27 cellular contexts compared by ENCODE assay signal in the genomic region with DNA sequence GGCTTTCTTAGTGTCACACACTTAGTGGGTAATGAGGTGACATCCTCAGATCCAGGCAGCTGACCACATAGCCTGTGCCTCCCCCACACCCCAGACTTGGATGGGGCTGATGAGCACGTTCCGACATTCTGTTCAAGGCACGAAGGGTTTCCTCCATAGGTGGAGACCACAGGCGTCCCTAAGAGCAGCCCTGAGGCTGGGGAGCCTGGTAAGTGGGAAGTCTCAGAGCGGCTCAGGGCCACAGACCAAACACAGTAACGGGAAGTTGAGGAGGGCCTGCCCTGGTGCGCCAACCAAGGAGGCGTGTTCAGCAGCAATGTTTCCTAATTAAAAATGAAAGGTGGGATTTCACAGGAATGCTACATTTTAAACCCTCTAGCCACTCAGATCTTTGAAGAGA.
DNase-seq lines count a peak whose midpoint lies in the region; ATAC-seq and TF ChIP-seq lines count a peak whose summit lies in the region.
"Had no signal": no experiment of that assay in that cellular context is flagged by ENCODE, and none has a peak within 500 bp of the region (broad histone marks: within the 10 kb centered on the region; RNA-seq: fewer than 3 reads in every experiment).

No MANE protein-coding gene starts in this region.

- no peaks in the 10 kb centered on the region for H3K36me3 ChIP-seq in RWPE2 (ENCODE audit: low read depth)
- no peaks in the 10 kb centered on the region for H3K36me3 ChIP-seq in upper lobe of right lung
- H3K36me3 ChIP-seq: prostate gland, SJSA1 had no signal

- H3K27me3 Mint-ChIP-seq in mesothelial cell of epicardium (ENCODE audit: low read depth): no peaks in the 10 kb centered on the region

- H3K27ac ChIP-seq in right cardiac atrium (ENCODE audit: low read length) (no peak overlapping the region), RWPE2 (ENCODE audit: poor library complexity, severe bottlenecking) (no peak overlapping the region), upper lobe of right lung (peak overlapping the region; percentile 19)
- H3K27ac ChIP-seq: prostate gland, SJSA1 had no signal

- WGBS in right cardiac atrium: 83% methylated on average over 8 of the region's 8 CpGs

- H3K9me3 ChIP-seq in right cardiac atrium (ENCODE audit: control insufficient read depth, low read length): no peaks in the 10 kb centered on the region
- no peaks in the 10 kb centered on the region for H3K9me3 ChIP-seq in RWPE2 (ENCODE audit: severe bottlenecking)
- H3K9me3 ChIP-seq in upper lobe of right lung: no peaks in the 10 kb centered on the region
- H3K9me3 ChIP-seq: mucosa of descending colon, prostate gland had no signal

- H3K4me3 Mint-ChIP-seq in mesothelial cell of epicardium: no peak overlapping the region
- H3K4me3 Mint-ChIP-seq: activated T-cell treated with anti-CD3 and anti-CD28 coated beads, Interleukin-2, amount 50 U/mL, for 4 hours; T-cell had no signal

- H3K27me3 ChIP-seq in right cardiac atrium (ENCODE audit: control insufficient read depth, insufficient read depth): no peaks in the 10 kb centered on the region
- no peaks in the 10 kb centered on the region for H3K27me3 ChIP-seq in RWPE2 (ENCODE audit: insufficient read depth, poor library complexity, severe bottlenecking)
- no peaks in the 10 kb centered on the region for H3K27me3 ChIP-seq in upper lobe of right lung
- H3K27me3 ChIP-seq: SJSA1 had no signal

- intact Hi-C loops in right cardiac atrium (cut with DNase I): no loop called here
- intact Hi-C loops in left ventricle myocardium superior (cut with micrococcal nuclease): no loop called here
- intact Hi-C loops in upper lobe of right lung (cut with DNase I): no loop called here

- ATAC-seq in right cardiac atrium (no peak), left ventricle myocardium superior (no peak), RWPE2 (ENCODE audit: low read depth) (no peak), upper lobe of right lung (peak; percentile 56), GM21447 (IDR thresholded peaks at IDR 0.05; ENCODE audit: unreplicated experiment) (no peak), GM21381 (IDR thresholded peaks at IDR 0.05; ENCODE audit: unreplicated experiment) (no peak)
- ATAC-seq: activated T-cell treated with anti-CD3 and anti-CD28 coated beads, Interleukin-2, amount 50 U/mL, for 4 hours; mucosa of descending colon; Panc1; T-cell had no signal

- H3K4me3 ChIP-seq in right cardiac atrium (ENCODE audit: low read length): no peak overlapping the region
- no peak overlapping the region for H3K4me3 ChIP-seq in RWPE2 (ENCODE audit: severe bottlenecking)
- no peak overlapping the region for H3K4me3 ChIP-seq in upper lobe of right lung
- H3K4me3 ChIP-seq: mucosa of descending colon, prostate gland, SJSA1 had no signal

- H3K4me1 Mint-ChIP-seq in mesothelial cell of epicardium: peaks cover 67% of the 10 kb centered on the region

- DNase-seq in right cardiac atrium (peak in 2 of 3 donors; percentile 56 to 63), left ventricle myocardium superior (no peak), RWPE2 (ENCODE audit: low spot score) (peak; percentile 29), mesothelial cell of epicardium (ENCODE audit: low spot score in 2 of 2, unreplicated experiment in 2 of 2) (no peak), upper lobe of right lung (peak; percentile 72), H4 (ENCODE audit: low spot score) (no peak)
- DNase-seq: ACHN; activated gamma-delta T cell treated with Interleukin-2 at 50 U/mL for 16 hours; activated T-cell treated with anti-CD3 and anti-CD28 coated beads, Interleukin-2, amount 50 U/mL, for 4 hours; cerebellar nuclear complex; COR-L47; DMS53; H7; hypothalamus; IMR-90; mucosa of descending colon; NCI-H1930; NCI-H526; NK-92 treated with Interleukin-12 subunit alpha and Interleukin-12 subunit beta, amount 100 ng/mL, for 24 hours; stimulated activated CD4-positive, alpha-beta T cell treated with anti-CD3 and anti-CD28 coated beads, Interleukin-2, amount 100 ng/mL, for 24 hours; T-cell; trophoblast cell had no signal

- H3K36me3 Mint-ChIP-seq in mesothelial cell of epicardium: no peaks in the 10 kb centered on the region
- H3K36me3 Mint-ChIP-seq: T-cell had no signal

- H3K27ac Mint-ChIP-seq in mesothelial cell of epicardium: peak overlapping the region; percentile 53
- H3K27ac Mint-ChIP-seq: T-cell had no signal

- TF ChIP-seq CTCF in RWPE2 (IDR thresholded peaks at IDR 0.05; ENCODE audit: poor library complexity, severe bottlenecking) (no peak), mesothelial cell of epicardium (IDR thresholded peaks at IDR 0.05; ENCODE audit: unreplicated experiment) (no peak), upper lobe of right lung (IDR thresholded peaks at IDR 0.05) (no peak)

- no peaks in the 10 kb centered on the region for H3K9me3 Mint-ChIP-seq in mesothelial cell of epicardium
- H3K9me3 Mint-ChIP-seq: activated T-cell treated with anti-CD3 and anti-CD28 coated beads, Interleukin-2, amount 50 U/mL, for 4 hours; T-cell had no signal

- H3K4me1 ChIP-seq in right cardiac atrium (ENCODE audit: control insufficient read depth, insufficient read depth, low read length) (peaks cover 5% of the 10 kb centered on the region), RWPE2 (ENCODE audit: insufficient read depth, poor library complexity, severe bottlenecking) (peaks cover 3% of the 10 kb centered on the region), upper lobe of right lung (peaks cover 28% of the 10 kb centered on the region)
- H3K4me1 ChIP-seq: SJSA1 had no signal

Comparison
In these comparisons a context has a peak if more than half of its experiments do, and no peak if none do; other contexts are left out.
1. DNase-seq: peak in right cardiac atrium (2 of 3), RWPE2 (single experiment) and upper lobe of right lung (single experiment); none in left ventricle myocardium superior (single experiment), mesothelial cell of epicardium (0 of 2) and H4 (single experiment).